In the genomic region with DNA sequence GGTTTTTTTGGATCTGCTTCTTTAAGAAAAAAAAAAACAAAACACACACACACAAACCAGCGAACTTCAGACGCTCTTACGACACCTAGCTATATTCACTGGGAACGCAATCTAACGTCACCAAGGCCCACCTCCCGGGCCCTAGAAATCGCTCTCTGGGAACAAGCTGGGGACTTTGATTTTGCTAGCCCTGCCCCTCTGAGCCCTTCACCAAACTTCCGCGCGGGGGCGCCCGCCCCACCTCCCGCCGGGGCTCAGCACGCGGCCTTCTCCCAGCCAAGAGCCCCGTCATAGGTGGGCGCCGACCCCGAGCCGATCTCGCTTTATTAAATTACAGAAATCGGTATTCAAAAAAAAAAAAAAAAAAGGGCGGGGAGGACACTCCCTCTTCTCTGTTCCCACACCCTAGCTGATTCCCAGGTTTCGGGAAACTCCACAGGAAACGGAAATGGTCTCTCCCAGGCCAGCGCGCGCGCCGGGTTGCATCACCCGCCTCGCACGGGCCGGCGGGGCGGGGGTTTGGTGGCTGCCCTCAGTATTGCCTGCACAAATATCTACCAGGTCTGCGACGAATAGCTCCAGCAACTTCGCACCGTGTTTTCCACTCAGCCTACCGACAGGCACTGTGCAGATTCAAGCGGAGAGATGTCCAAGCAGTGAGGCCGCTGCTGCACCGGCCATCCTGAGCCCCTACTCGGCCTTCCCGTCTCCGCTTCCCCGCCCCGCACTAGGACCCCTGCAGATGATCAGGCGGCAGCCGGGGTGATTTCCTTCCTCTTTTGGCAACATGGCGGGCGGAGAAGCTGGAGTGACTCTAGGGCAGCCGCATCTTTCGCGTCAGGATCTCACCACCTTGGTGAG, we compare ENCODE assay signal across 8 cellular contexts. TPM values are rescaled to one million over a fixed set of nuclear protein-coding genes. Genes with fewer than 3 reads are reported as not detected.
DNase-seq lines count a peak whose midpoint lies in the region; ATAC-seq, FAIRE-seq and TF ChIP-seq lines count a peak whose summit lies in the region.

TSS of gene EIF2S3 (plus strand) at position 775 of the 861 bp plus-strand sequence. CDS start at position 788, 13 bp downstream.

- peak within 1 kb of the TSS; percentile 68 for H3K4me2 ChIP-seq in A549

- H3K4me1 ChIP-seq in A549 (peaks cover 9% of the 10 kb centered on the region; the same call in 1 of the 3 replicates), iPS DF 6.9 (ENCODE audit: control insufficient read depth, insufficient read depth, low read length) (no peaks in the 10 kb centered on the region)

- CTCF ChIA-PET in A549 (lab: Yijun Ruan, JAX) = interaction anchor here (0.6 to 4.4 kb wide), 34 partner anchors 9 to 1411 kb away, joined by 3 to 30 read pairs (median 4); partner anchors contain the start of genes APOO, CXorf58, KLHL15 and SAT1

- no peaks in the 10 kb centered on the region for H3K36me3 ChIP-seq in iPS DF 6.9 (ENCODE audit: control insufficient read depth, insufficient read depth, low read length)

- peak; percentile 97 for FAIRE-seq in A549 (lab: Jason Lieb, UNC)

- WGBS in A549 (ENCODE audit: missing lambda C conversion rate) = 2% methylated on average over 46 of the region's 57 CpGs
- no CpG with 5 or more reads among the region's 57 CpGs for WGBS in iPS DF 6.9 (ENCODE audit: insufficient coverage, insufficient read length)

- peak; percentile 94 to 98 for ATAC-seq in A549
- peak; percentile 90 for ATAC-seq in GM18867 (IDR thresholded peaks at IDR 0.05; ENCODE audit: unreplicated experiment)
- ATAC-seq in HG03097 (IDR thresholded peaks at IDR 0.05; ENCODE audit: low FRiP score, unreplicated experiment) = peak; percentile 93

- H3K4me3 ChIP-seq in A549 (no peak within 1 kb of the TSS), iPS DF 6.9 (ENCODE audit: low read length) (peak within 1 kb of the TSS; percentile 77), skeletal muscle cell (ENCODE audit: low read depth, low read length) (no peak within 1 kb of the TSS)

- TF ChIP-seq CTCF in A549 (IDR thresholded peaks at IDR 0.05) = peak; percentile 71

- H3K27ac ChIP-seq in A549 = no peak within 1 kb of the TSS
- no peak within 1 kb of the TSS for H3K27ac ChIP-seq in iPS DF 6.9 (ENCODE audit: low read length)

- TF ChIP-seq RAD21 in A549 (conservative IDR thresholded peaks at IDR 0.05 in 1 of 2, IDR thresholded peaks at IDR 0.05 in 1 of 2) = peak; percentile 41 to 46; a peak in 4 of 5 replicates

- no peaks in the 10 kb centered on the region for H3K27me3 ChIP-seq in iPS DF 6.9 (ENCODE audit: control insufficient read depth, insufficient read depth, low read length)

- POLR2A ChIA-PET in A549 (lab: Yijun Ruan, JAX) = interaction anchor here (0.6 to 4.1 kb wide), 17 partner anchors 10 to 311 kb away, joined by 3 to 80 read pairs (median 7); partner anchors contain the start of genes ACOT9, APOO, CXorf58 and KLHL15

- no peaks in the 10 kb centered on the region for H3K9me3 ChIP-seq in A549
- no peaks in the 10 kb centered on the region for H3K9me3 ChIP-seq in iPS DF 6.9 (ENCODE audit: control insufficient read depth, insufficient read depth, low read length)

- DNase-seq in A549 (ENCODE audit: low read depth in 1 of 2, low spot score in 1 of 2) (peak; percentile 77 to 98), NCI-H2171 (lab: John Stamatoyannopoulos, UW) (peak; percentile 85), UCSD-AML1 (lab: John Stamatoyannopoulos, UW; ENCODE audit: unreplicated experiment) (peak; percentile 96), brain pericyte (ENCODE audit: low read depth, low spot score) (peak; percentile 74), iPS DF 6.9 (ENCODE audit: low read depth, low spot score) (peak; percentile 39), skeletal muscle cell (ENCODE audit: low read depth) (peak; percentile 87)

- peak; percentile 67 for TF ChIP-seq POLR2A in A549 (IDR thresholded peaks at IDR 0.05; ENCODE audit: low read length)

- no peak for TF ChIP-seq EP300 in A549 (IDR thresholded peaks at IDR 0.05)

TF ChIP-seq in A549, 52 proteins besides CTCF, POLR2A, EP300 and RAD21 (continues in another document):
- TF ChIP-seq EHMT2 (IDR thresholded peaks at IDR 0.05; ENCODE audit: low read depth) = no peak
- TF ChIP-seq PHF8 (IDR thresholded peaks at IDR 0.05; ENCODE audit: borderline replicate concordance, low read depth) = 0 out of 2 replicates have a peak, but pooled peaks have one; percentile 29
- TF ChIP-seq RFX5 (IDR thresholded peaks at IDR 0.05) = no peak
- no peak for TF ChIP-seq ZC3H11A (IDR thresholded peaks at IDR 0.05)
- no peak for TF ChIP-seq ESRRA (IDR thresholded peaks at IDR 0.05; ENCODE audit: borderline replicate concordance, low read length)
- no peak for TF ChIP-seq CHD4 (IDR thresholded peaks at IDR 0.05; ENCODE audit: borderline replicate concordance)
- TF ChIP-seq ZNF302 (CRISPR knock-in tag; IDR thresholded peaks at IDR 0.05) = no peak
- TF ChIP-seq TP53 (CRISPR knock-in tag; IDR thresholded peaks at IDR 0.05) = no peak
- no peak for TF ChIP-seq ZSCAN20 (CRISPR knock-in tag; IDR thresholded peaks at IDR 0.05)
- TF ChIP-seq FOXS1 (CRISPR knock-in tag; IDR thresholded peaks at IDR 0.05) = no peak
- no peak for TF ChIP-seq FOSL2 (IDR thresholded peaks at IDR 0.05)
- peak; percentile 53 for TF ChIP-seq FOSL2 (CRISPR knock-in tag; IDR thresholded peaks at IDR 0.05)
- TF ChIP-seq MAFK (IDR thresholded peaks at IDR 0.05; ENCODE audit: partially characterized antibody) = no peak
- TF ChIP-seq RNF2 (IDR thresholded peaks at IDR 0.05; ENCODE audit: borderline replicate concordance, low read depth) = no peak
- peak; percentile 43; the same call in 1 of the 3 replicates for TF ChIP-seq SMC3 (IDR thresholded peaks at IDR 0.05)
- 0 out of 2 replicates have a peak, but pooled peaks have one; percentile 43 for TF ChIP-seq MAZ (IDR thresholded peaks at IDR 0.05; ENCODE audit: borderline replicate concordance, low read depth, low read length)
- no peak for TF ChIP-seq HOXB5 (CRISPR knock-in tag; IDR thresholded peaks at IDR 0.05)
- no peak for TF ChIP-seq HOXA7 (CRISPR knock-in tag; IDR thresholded peaks at IDR 0.05)
- no peak for TF ChIP-seq RCOR1 (IDR thresholded peaks at IDR 0.05; ENCODE audit: low read depth, low read length)
- no peak for TF ChIP-seq POLR2AphosphoS2 (conservative IDR thresholded peaks at IDR 0.05; ENCODE audit: low read length)
- TF ChIP-seq NR3C1 (IDR thresholded peaks at IDR 0.05) = no peak
- peak; percentile 76 to 91; a peak in 3 of 5 replicates for TF ChIP-seq JUN (IDR thresholded peaks at IDR 0.05)
- no peak for TF ChIP-seq NPAS2 (CRISPR knock-in tag; IDR thresholded peaks at IDR 0.05; ENCODE audit: borderline replicate concordance)
- no peak for TF ChIP-seq CBX2 (IDR thresholded peaks at IDR 0.05; ENCODE audit: borderline replicate concordance, low read depth)
- peak; percentile 19; the same call in 1 of the 2 replicates for TF ChIP-seq GATA3 (IDR thresholded peaks at IDR 0.05; ENCODE audit: borderline replicate concordance)
- no peak for TF ChIP-seq ZFP36 (IDR thresholded peaks at IDR 0.05; ENCODE audit: borderline replicate concordance, partially characterized antibody)
- peak in 1 of 2 experiments; percentile 96; a peak in 3 of 4 replicates for TF ChIP-seq CEBPB (IDR thresholded peaks at IDR 0.05)
- no peak for TF ChIP-seq JUNB (IDR thresholded peaks at IDR 0.05)
- no peak for TF ChIP-seq ELK1 (IDR thresholded peaks at IDR 0.05; ENCODE audit: low read depth, low read length)
- TF ChIP-seq TFCP2L1 (CRISPR knock-in tag; IDR thresholded peaks at IDR 0.05) = no peak
- no peak for TF ChIP-seq NFE2L2 (conservative IDR thresholded peaks at IDR 0.05; ENCODE audit: low read length)
- TF ChIP-seq E2F6 (IDR thresholded peaks at IDR 0.05; ENCODE audit: borderline replicate concordance, low read depth) = no peak
- no peak for TF ChIP-seq PBX3 (IDR thresholded peaks at IDR 0.05)
- TF ChIP-seq MAX (IDR thresholded peaks at IDR 0.05) = peak; percentile 94
- TF ChIP-seq HEYL (CRISPR knock-in tag; IDR thresholded peaks at IDR 0.05) = no peak

RNA-seq across cellular contexts. Expression of gene EIF2S3, which starts in this region (rescaled TPM):
- 214 and 219 TPM in 2 replicates for polyA plus RNA-seq in A549 (2011; rRNA removed)
- polyA plus RNA-seq in A549 (2012; cell fraction: cytosol; rRNA removed) = 72.4 and 82.5 TPM in 2 replicates
- polyA plus RNA-seq in A549 (2012; cell fraction: nucleus; rRNA removed) = 65.4 and 108 TPM in 2 replicates
- 259 to 300 TPM (median 270 TPM) in 3 replicates for polyA plus RNA-seq in A549 (2017; fragmentation: RNase III; extraction: RNeasy Plus Mini Kit Qiagen cat#74134 plus additional on column Dnase treatment)
- polyA minus RNA-seq in A549 (2011; rRNA and poly(A)+ RNA removed) = 298 and 320 TPM in 2 replicates

Comparison
In these comparisons a context has a peak if more than half of its experiments do, and no peak if none do; other contexts are left out.
1. DNase-seq: peak in every context shown above with its lines; median percentile 96 in UCSD-AML1; 88 in A549; 87 in skeletal muscle cell; 85 in NCI-H2171; 74 in brain pericyte; 39 in iPS DF 6.9.